Comparison of ENCODE assay signal across 9 cellular contexts in genomic region chr2:233350708-233351107, GRCh38. TPM values are rescaled to one million over a fixed set of nuclear protein-coding genes. Genes with fewer than 3 reads are reported as not detected.
A peak's percentile ranks its signal among the peaks of the same experiment; 100 is the strongest.
DNase-seq lines count a peak whose midpoint lies in the region; ATAC-seq and TF ChIP-seq lines count a peak whose summit lies in the region.
"Had no signal": no experiment of that assay in that cellular context is flagged by ENCODE, and none has a peak within 500 bp of the region (broad histone marks: within the 10 kb centered on the region; RNA-seq: fewer than 3 reads in every experiment).

No MANE protein-coding gene starts in this region.

- H3K27me3 Mint-ChIP-seq in activated CD4-positive, alpha-beta T cell treated with anti-CD3 and anti-CD28 coated beads, Interleukin-2, amount 10 ng/mL, durations not matched to agents 24 days and 14 days, result peaks cover 2% of the 10 kb centered on the region

- 43 to 64% (median 56%) methylated on average over 8 of the region's 8 CpGs for WGBS in stomach, 5 donors

- H3K27ac Mint-ChIP-seq in activated CD4-positive, alpha-beta T cell treated with anti-CD3 and anti-CD28 coated beads, Interleukin-2, amount 10 ng/mL, durations not matched to agents 24 days and 14 days, result peak overlapping the region; percentile 63
- H3K27ac Mint-ChIP-seq in stimulated activated effector memory CD8-positive, alpha-beta T cell treated with anti-CD3 and anti-CD28 coated beads, Interleukin-12 subunit alpha, Interleukin-12 subunit beta, amount 100 ng/mL, for 72 hours, result peak overlapping the region; percentile 3

- peaks cover 39% of the 10 kb centered on the region for H3K4me1 Mint-ChIP-seq in activated CD4-positive, alpha-beta T cell treated with anti-CD3 and anti-CD28 coated beads, Interleukin-2, amount 10 ng/mL, durations not matched to agents 24 days and 14 days
- peaks cover 39% of the 10 kb centered on the region for H3K4me1 Mint-ChIP-seq in stimulated activated effector memory CD8-positive, alpha-beta T cell treated with anti-CD3 and anti-CD28 coated beads, Interleukin-12 subunit alpha, Interleukin-12 subunit beta, amount 100 ng/mL, for 72 hours

- H3K9me3 Mint-ChIP-seq in activated CD4-positive, alpha-beta T cell treated with anti-CD3 and anti-CD28 coated beads, Interleukin-2, amount 10 ng/mL, durations not matched to agents 24 days and 14 days, result no peaks in the 10 kb centered on the region
- H3K9me3 Mint-ChIP-seq in stimulated activated effector memory CD8-positive, alpha-beta T cell treated with anti-CD3 and anti-CD28 coated beads, Interleukin-12 subunit alpha, Interleukin-12 subunit beta, amount 100 ng/mL, for 72 hours, result no peaks in the 10 kb centered on the region

- TF ChIP-seq POLR2A in stomach (IDR thresholded peaks at IDR 0.05), result no peak

- peaks cover 18 to 58% (median 27%) of the 10 kb centered on the region in 4 donors for H3K4me1 ChIP-seq in stomach

- no peak for TF ChIP-seq CTCF in stomach (IDR thresholded peaks at IDR 0.05)

- peaks cover 3% of the 10 kb centered on the region for H3K36me3 Mint-ChIP-seq in activated CD4-positive, alpha-beta T cell treated with anti-CD3 and anti-CD28 coated beads, Interleukin-2, amount 10 ng/mL, durations not matched to agents 24 days and 14 days (ENCODE audit: low read depth)
- H3K36me3 Mint-ChIP-seq in stimulated activated effector memory CD8-positive, alpha-beta T cell treated with anti-CD3 and anti-CD28 coated beads, Interleukin-12 subunit alpha, Interleukin-12 subunit beta, amount 100 ng/mL, for 72 hours, result peaks cover 12% of the 10 kb centered on the region

- no peaks in the 10 kb centered on the region for H3K36me3 ChIP-seq in stomach

- DNase-seq in DMS79 (lab: John Stamatoyannopoulos, UW) (peak; percentile 40), M059J (ENCODE audit: low read depth) (peak; percentile 99), head of caudate nucleus (peak in 40 of 42 donors; percentile 31 to 93 (median 71)), D341Med (ENCODE audit: low spot score) (no peak), stomach (no peak)
- DNase-seq in activated CD4-positive, alpha-beta T cell treated with anti-CD3 and anti-CD28 coated beads, Interleukin-2, amount 10 ng/mL, durations not matched to agents 24 days and 14 days, result no peak
- no peak for DNase-seq in stimulated activated effector memory CD8-positive, alpha-beta T cell treated with anti-CD3 and anti-CD28 coated beads, Interleukin-12 subunit alpha, Interleukin-12 subunit beta, amount 100 ng/mL, for 72 hours (ENCODE audit: low spot score in 2 of 2)
- no peak for DNase-seq in effector CD8-positive, alpha-beta T cell (lab: John Stamatoyannopoulos, UW)

- TF ChIP-seq EP300 in stomach (IDR thresholded peaks at IDR 0.05), result no peak

- ATAC-seq in stimulated activated effector memory CD8-positive, alpha-beta T cell treated with anti-CD3 and anti-CD28 coated beads, Interleukin-12 subunit alpha, Interleukin-12 subunit beta, amount 100 ng/mL, for 72 hours, result peak; percentile 66

- intact Hi-C loops in activated CD4-positive, alpha-beta T cell treated with anti-CD3 and anti-CD28 coated beads, Interleukin-2, amount 10 ng/mL, durations not matched to agents 24 days and 14 days (cut with micrococcal nuclease), result loop anchor here (2.0 to 10.0 kb wide), 3 partner anchors 20 to 266 kb away; no protein-coding TSS in a partner anchor
- intact Hi-C loops in head of caudate nucleus (cut with DNase I), result loop anchor here (5.0 to 10.0 kb wide), 2 partner anchors 37 to 84 kb away; no protein-coding TSS in a partner anchor
- intact Hi-C loops in stomach (cut with DNase I; ENCODE audit: low total_unique reads), result loop anchor here (10.0 kb wide), 1 partner anchor 94 kb away; no protein-coding TSS in a partner anchor

- peak overlapping the region; percentile 3 for H3K4me3 Mint-ChIP-seq in activated CD4-positive, alpha-beta T cell treated with anti-CD3 and anti-CD28 coated beads, Interleukin-2, amount 10 ng/mL, durations not matched to agents 24 days and 14 days
- no peak overlapping the region for H3K4me3 Mint-ChIP-seq in stimulated activated effector memory CD8-positive, alpha-beta T cell treated with anti-CD3 and anti-CD28 coated beads, Interleukin-12 subunit alpha, Interleukin-12 subunit beta, amount 100 ng/mL, for 72 hours

- no peak overlapping the region for H3K4me3 ChIP-seq in stomach

- H3K27me3 ChIP-seq in stomach, result no peaks in the 10 kb centered on the region

- H3K27ac ChIP-seq in stomach, result no peak overlapping the region

- H3K9me3 ChIP-seq in stomach, result no peaks in the 10 kb centered on the region

RNA-seq across cellular contexts. Expression of gene DGKD, which starts 3.6 kb away (rescaled TPM):
- 9.5 and 16.5 TPM in 2 replicates for total RNA-seq in M059J (2014; rRNA removed; shearing (Covaris generic))
- 49.1 and 52.8 TPM in 2 replicates for total RNA-seq in activated CD4-positive, alpha-beta T cell treated with anti-CD3 and anti-CD28 coated beads, Interleukin-2, amount 10 ng/mL, durations not matched to agents 24 days and 14 days
- total RNA-seq in stomach, result 100 to 1,000 TPM; 191 to 471 (median 216) TPM
- 10 to 100 TPM; 21.9 to 85.4 (median 25.2) TPM for polyA plus RNA-seq in stomach

RNA-seq across cellular contexts. Expression of gene SAG, which starts 43.1 kb away (rescaled TPM):
- total RNA-seq in M059J (2014; rRNA removed; shearing (Covaris generic)), result not detected in 2 replicates
- total RNA-seq in activated CD4-positive, alpha-beta T cell treated with anti-CD3 and anti-CD28 coated beads, Interleukin-2, amount 10 ng/mL, durations not matched to agents 24 days and 14 days, result not detected in 2 replicates
- 1 to 10 TPM in 1 of 5 donors, not detected in 4; 1.5 TPM for total RNA-seq in stomach
- polyA plus RNA-seq in stomach, result not detected
- total RNA-seq: lower leg skin had no signal

Comparison
In these comparisons a context has a peak if more than half of its experiments do, and no peak if none do; other contexts are left out.
1. DNase-seq: peak in DMS79 (single experiment), M059J (single experiment) and head of caudate nucleus (40 of 42); none in activated CD4-positive, alpha-beta T cell treated with anti-CD3 and anti-CD28 coated beads, Interleukin-2, amount 10 ng/mL, durations not matched to agents 24 days and 14 days (single experiment), stimulated activated effector memory CD8-positive, alpha-beta T cell treated with anti-CD3 and anti-CD28 coated beads, Interleukin-12 subunit alpha, Interleukin-12 subunit beta, amount 100 ng/mL, for 72 hours (0 of 2), D341Med (single experiment), stomach (single experiment) and effector CD8-positive, alpha-beta T cell (single experiment).